Comparison of ENCODE assay signal across 12 cellular contexts in the genomic region with DNA sequence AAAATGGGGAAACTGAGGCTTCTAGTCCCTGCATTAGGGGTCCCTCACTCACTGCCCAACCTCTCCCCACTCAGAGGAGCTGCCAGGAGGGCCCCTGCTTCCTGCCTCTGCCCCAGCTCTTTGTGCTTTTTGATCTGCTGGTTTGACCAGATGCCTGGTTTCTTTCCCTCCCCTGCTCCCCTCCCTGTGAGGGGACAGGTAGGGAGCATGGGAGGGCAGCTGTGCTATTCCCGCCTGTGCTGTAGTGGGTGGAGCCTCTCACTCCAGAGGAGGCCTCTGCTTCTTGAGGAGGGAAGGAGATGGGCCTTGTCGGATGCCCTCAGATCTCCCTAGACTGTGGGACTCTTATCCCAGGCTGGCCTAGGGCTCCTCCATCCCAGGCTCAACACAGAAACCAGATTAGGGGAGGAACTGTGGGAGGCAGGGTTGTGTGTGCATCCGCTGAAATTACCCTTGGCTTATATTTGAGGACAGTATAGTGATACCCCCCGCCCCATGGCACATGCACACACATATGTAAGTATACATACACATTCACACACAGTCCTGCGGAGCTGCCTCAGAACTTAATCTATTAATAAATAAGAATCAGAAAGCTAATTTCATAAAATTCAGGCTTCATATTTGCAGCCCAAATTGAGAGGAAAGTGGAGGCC.
"Had no signal": no experiment of that assay in that cellular context is flagged by ENCODE, and none has a peak within 500 bp of the region (broad histone marks: within the 10 kb centered on the region; RNA-seq: fewer than 3 reads in every experiment).

No MANE protein-coding gene starts in this region.

- H3K27ac Mint-ChIP-seq: activated naive CD4-positive, alpha-beta T cell treated with anti-CD3 and anti-CD28 coated beads for 36 hours; activated T-helper 1 cell treated with anti-CD3 and anti-CD28 coated beads, Interleukin-12 subunit alpha, Interleukin-12 subunit beta, Interleukin-2, Interleukin-4 antibody, amounts not matched to agents 30 ng/mL and 10 ng/mL and 1 ng/mL, durations not matched to agents 14 hours and 24 hours and 36 hours had no signal

- H3K9me3 Mint-ChIP-seq: activated T-helper 1 cell treated with anti-CD3 and anti-CD28 coated beads, Interleukin-12 subunit alpha, Interleukin-12 subunit beta, Interleukin-2, Interleukin-4 antibody, amounts not matched to agents 30 ng/mL and 10 ng/mL and 1 ng/mL, durations not matched to agents 14 hours and 24 hours and 36 hours had no signal

- H3K27ac ChIP-seq: adrenal gland, body of pancreas, gastroesophageal sphincter, uterus had no signal

- H3K4me3 Mint-ChIP-seq: activated naive CD4-positive, alpha-beta T cell treated with anti-CD3 and anti-CD28 coated beads for 36 hours; activated T-helper 1 cell treated with anti-CD3 and anti-CD28 coated beads, Interleukin-12 subunit alpha, Interleukin-12 subunit beta, Interleukin-2, Interleukin-4 antibody, amounts not matched to agents 30 ng/mL and 10 ng/mL and 1 ng/mL, durations not matched to agents 14 hours and 24 hours and 36 hours had no signal

- DNase-seq: activated CD4-positive, alpha-beta T cell treated with anti-CD3 and anti-CD28 coated beads for 1 hour; activated naive CD4-positive, alpha-beta T cell treated with anti-CD3 and anti-CD28 coated beads for 36 hours; cerebellar nuclear complex; dermis blood vessel endothelial cell; kidney glomerular epithelial cell; midbrain; posterior cingulate gyrus; uterus had no signal

- ATAC-seq: body of pancreas, gastroesophageal sphincter had no signal

- H3K27me3 ChIP-seq: adrenal gland, body of pancreas, gastroesophageal sphincter, uterus had no signal

- H3K4me3 ChIP-seq: adrenal gland, body of pancreas, gastroesophageal sphincter, uterus had no signal

- H3K9me3 ChIP-seq: adrenal gland, body of pancreas, gastroesophageal sphincter, uterus had no signal

- H3K4me1 ChIP-seq: uterus had no signal

- H3K36me3 ChIP-seq: adrenal gland, uterus had no signal
